22 cellular contexts compared by ENCODE assay signal in genomic region chr7:111846900-111847299, GRCh38.
"Had no signal": no experiment of that assay in that cellular context is flagged by ENCODE, and none has a peak within 500 bp of the region (broad histone marks: within the 10 kb centered on the region; RNA-seq: fewer than 3 reads in every experiment).

No MANE protein-coding gene starts in this region.

- ATAC-seq: esophagus mucosa; gastrocnemius medialis; left lung; natural killer cell treated with Interleukin-12 subunit alpha and Interleukin-12 subunit beta and Interleukin-15 and Interleukin-18, amount 100 ng/mL, for 72 hours; stimulated activated effector memory CD8-positive, alpha-beta T cell treated with anti-CD3 and anti-CD28 coated beads, Interleukin-12 subunit alpha, Interleukin-12 subunit beta, amount 100 ng/mL, for 72 hours had no signal

- H3K4me1 ChIP-seq: gastrocnemius medialis, left lung, parathyroid adenoma, right atrium auricular region, stomach, thyroid gland had no signal

- DNase-seq: colonic mucosa; effector CD8-positive, alpha-beta T cell; endodermal cell; foreskin fibroblast; gastrocnemius medialis; kidney; left lung; naive B cell; stimulated activated CD4-positive, alpha-beta T cell treated with anti-CD3 and anti-CD28 coated beads, Interleukin-2, amount 100 ng/mL, for 24 hours; stimulated activated CD4-positive, alpha-beta T cell treated with anti-CD3 and anti-CD28 coated beads, Interleukin-4, amount 100 ng/mL, for 24 hours; stimulated activated naive CD4-positive, alpha-beta T cell treated with Interleukin-2 at 50 U/mL for 16 hours; stomach; thyroid gland had no signal

- H3K9me3 ChIP-seq: colonic mucosa, gastrocnemius medialis, left lung, right atrium auricular region, thyroid gland had no signal

- H3K36me3 Mint-ChIP-seq: natural killer cell treated with Interleukin-12 subunit alpha and Interleukin-12 subunit beta and Interleukin-15 and Interleukin-18, amount 100 ng/mL, for 72 hours; stimulated activated effector memory CD8-positive, alpha-beta T cell treated with anti-CD3 and anti-CD28 coated beads, Interleukin-12 subunit alpha, Interleukin-12 subunit beta, amount 100 ng/mL, for 72 hours had no signal

- H3K4me1 Mint-ChIP-seq: naive B cell; neural crest cell; stimulated activated effector memory CD8-positive, alpha-beta T cell treated with anti-CD3 and anti-CD28 coated beads, Interleukin-12 subunit alpha, Interleukin-12 subunit beta, amount 100 ng/mL, for 72 hours had no signal

- H3K4me3 ChIP-seq: colonic mucosa, gastrocnemius medialis, left lung, right atrium auricular region, stomach, thyroid gland had no signal

- H3K4me3 Mint-ChIP-seq: dendritic cell treated with granulocyte-macrophage colony-stimulating factor and Interleukin-4, amounts not matched to agents 40 ng/mL and 50 ng/mL, for 4 days; endodermal cell; natural killer cell treated with Interleukin-12 subunit alpha and Interleukin-12 subunit beta and Interleukin-15 and Interleukin-18, amount 100 ng/mL, for 72 hours; neural crest cell; stimulated activated effector memory CD8-positive, alpha-beta T cell treated with anti-CD3 and anti-CD28 coated beads, Interleukin-12 subunit alpha, Interleukin-12 subunit beta, amount 100 ng/mL, for 72 hours had no signal

- H3K27ac Mint-ChIP-seq: dendritic cell treated with granulocyte-macrophage colony-stimulating factor and Interleukin-4, amounts not matched to agents 40 ng/mL and 50 ng/mL, for 4 days; endodermal cell; naive B cell; natural killer cell treated with Interleukin-12 subunit alpha and Interleukin-12 subunit beta and Interleukin-15 and Interleukin-18, amount 100 ng/mL, for 72 hours; progenitor cell of endocrine pancreas; stimulated activated effector memory CD8-positive, alpha-beta T cell treated with anti-CD3 and anti-CD28 coated beads, Interleukin-12 subunit alpha, Interleukin-12 subunit beta, amount 100 ng/mL, for 72 hours had no signal

- H3K36me3 ChIP-seq: colonic mucosa, neutrophil, thyroid gland had no signal

- H3K27me3 Mint-ChIP-seq: natural killer cell treated with Interleukin-12 subunit alpha and Interleukin-12 subunit beta and Interleukin-15 and Interleukin-18, amount 100 ng/mL, for 72 hours; progenitor cell of endocrine pancreas had no signal
